Comparison of ENCODE assay signal across 1 cellular context in genomic region chr12:48183091-48183875, GRCh38.
TF ChIP-seq lines count a peak whose summit lies in the region.

Gene CCDC184 (plus strand): TSS chr12:48183644. CDS start chr12:48184123, 479 bp downstream.

TF ChIP-seq in GM23338, 12 proteins besides CTCF, POLR2A, EP300 and RAD21 (continued from another document):
- no peak for TF ChIP-seq REST (IDR thresholded peaks at IDR 0.05; ENCODE audit: unreplicated experiment)
